Comparison of ENCODE assay signal across 8 cellular contexts in the genomic region with DNA sequence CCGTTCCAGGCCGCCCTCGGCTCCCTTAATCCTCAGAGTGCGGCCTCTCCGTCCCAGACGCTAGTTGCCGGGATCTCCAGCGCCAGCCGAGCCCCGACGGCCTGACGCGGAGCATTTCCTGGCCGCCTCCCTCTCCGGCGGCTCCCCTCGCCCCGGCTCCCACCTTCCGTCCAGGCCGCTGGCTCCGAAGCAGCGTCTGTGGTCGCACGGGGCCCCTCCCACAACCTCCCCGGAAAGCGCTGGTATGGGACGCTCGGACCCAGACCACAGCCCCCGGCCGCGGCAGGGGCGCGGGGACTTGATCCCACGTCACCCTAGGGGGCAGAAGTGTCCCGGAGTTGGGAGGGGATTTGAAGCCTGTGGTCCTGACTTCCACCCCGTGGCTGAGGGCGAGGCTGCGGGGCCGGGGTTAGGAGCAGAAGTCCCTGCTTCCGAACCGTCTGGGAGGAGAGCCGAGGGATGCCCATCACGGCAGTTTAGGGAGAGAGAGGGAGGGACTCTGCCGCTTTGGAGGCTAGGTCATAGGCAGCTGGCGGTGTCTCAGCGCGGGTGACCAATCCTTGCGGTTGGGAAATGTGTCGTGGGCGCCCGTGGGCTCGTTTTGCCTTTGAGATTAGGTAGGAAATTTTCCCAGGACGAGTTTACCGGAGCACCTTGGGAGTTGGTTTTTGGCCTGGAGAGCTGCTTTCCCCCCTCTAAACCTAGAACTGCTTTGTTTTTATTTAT. TPM values are rescaled to one million over a fixed set of nuclear protein-coding genes. Genes with fewer than 3 reads are reported as not detected.
A peak's percentile ranks its signal among the peaks of the same experiment; 100 is the strongest.
DNase-seq lines count a peak whose midpoint lies in the region; ATAC-seq and TF ChIP-seq lines count a peak whose summit lies in the region.
"Not testable (repeated sequence)": the region's sequence is repeated elsewhere in the genome, so short reads cannot be mapped to it uniquely, and the experiment has no call there.

No MANE protein-coding gene starts in this region.

- not testable (repeated sequence) for H3K27me3 Mint-ChIP-seq in CD4-positive, CD25-positive, alpha-beta regulatory T cell

- peak overlapping the region; percentile 94 for H3K27ac ChIP-seq in CD4-positive, CD25-positive, alpha-beta regulatory T cell (ENCODE audit: insufficient read depth, low read length, poor library complexity, severe bottlenecking)
- H3K27ac ChIP-seq in OCI-LY3 (ENCODE audit: low read length): peak overlapping the region; percentile 20

- not testable (repeated sequence) for H3K9me3 Mint-ChIP-seq in CD4-positive, CD25-positive, alpha-beta regulatory T cell

- H3K36me3 ChIP-seq in CD4-positive, CD25-positive, alpha-beta regulatory T cell (ENCODE audit: control insufficient read depth, insufficient read depth, low read length); OCI-LY3 (replicated peaks; ENCODE audit: low read depth, low read length): not testable (repeated sequence)

- peak overlapping the region; percentile 96 to 100 (median 98) for H3K4me3 Mint-ChIP-seq in CD4-positive, CD25-positive, alpha-beta regulatory T cell

- peaks cover 36% of the 10 kb centered on the region for H3K79me2 ChIP-seq in OCI-LY3 (ENCODE audit: low read length)

- H3K36me3 Mint-ChIP-seq in CD4-positive, CD25-positive, alpha-beta regulatory T cell: not testable (repeated sequence)

- peak overlapping the region; percentile 61 for H3K4me2 ChIP-seq in OCI-LY3 (ENCODE audit: low read length)

- not testable (repeated sequence) for H4K20me1 ChIP-seq in OCI-LY3 (ENCODE audit: insufficient read depth, low read length)

- not testable (repeated sequence) for H3K9me3 ChIP-seq in CD4-positive, CD25-positive, alpha-beta regulatory T cell (ENCODE audit: control insufficient read depth in 2 of 2, low read length in 2 of 2); OCI-LY3 (ENCODE audit: insufficient read depth, low read length)

- H3K4me3 ChIP-seq in CD4-positive, CD25-positive, alpha-beta regulatory T cell (ENCODE audit: low read depth, low read length): peak overlapping the region; percentile 48
- peak overlapping the region; percentile 86 for H3K4me3 ChIP-seq in OCI-LY3 (ENCODE audit: low read length)

- H2AFZ ChIP-seq in OCI-LY3 (ENCODE audit: low read depth, low read length): peak overlapping the region; percentile 87; the same call in 1 of the 2 replicates

- peaks cover 26% of the 10 kb centered on the region for H3K4me1 ChIP-seq in CD4-positive, CD25-positive, alpha-beta regulatory T cell (ENCODE audit: control insufficient read depth, insufficient read depth, low read length, poor library complexity, severe bottlenecking)
- H3K4me1 ChIP-seq in OCI-LY3 (ENCODE audit: low read length): peaks cover 14% of the 10 kb centered on the region

- H3K9ac ChIP-seq in OCI-LY3 (ENCODE audit: low read length): peak overlapping the region; percentile 77

- peak; percentile 23 for TF ChIP-seq CTCF in OCI-LY3 (IDR thresholded peaks at IDR 0.05; ENCODE audit: low read depth, low read length)

- peaks cover 4 to 68% (median 31%) of the 10 kb centered on the region in 4 donors for H3K4me1 Mint-ChIP-seq in CD4-positive, CD25-positive, alpha-beta regulatory T cell

- H3K27ac Mint-ChIP-seq in CD4-positive, CD25-positive, alpha-beta regulatory T cell: peak overlapping the region in 2 of 3 donors; percentile 98

- DNase-seq in CD4-positive, CD25-positive, alpha-beta regulatory T cell: peak in 2 of 3 donors; percentile 30 to 61
- DNase-seq in activated T-cell treated with anti-CD3 and anti-CD28 coated beads for 48 hours (ENCODE audit: low read depth) (peak; percentile 36), erythroblast (lab: John Stamatoyannopoulos, UW) (peak; percentile 68 to 82), mesenteric fat pad (ENCODE audit: low spot score) (peak; percentile 91)
- DNase-seq in stimulated activated CD4-positive, alpha-beta T cell treated with anti-CD3 and anti-CD28 coated beads, TNF-alpha, amount 100 ng/mL, for 24 hours (ENCODE audit: low read depth in 3 of 3): peak in 2 of 3 experiments; percentile 2 to 40

- H3K27me3 ChIP-seq in CD4-positive, CD25-positive, alpha-beta regulatory T cell (ENCODE audit: control insufficient read depth, insufficient read depth, low read length); OCI-LY3 (ENCODE audit: low read depth, low read length): not testable (repeated sequence)

- ATAC-seq in CD4-positive, CD25-positive, alpha-beta regulatory T cell (ENCODE audit: low read depth in 2 of 2): peak in 1 of 2 donors; percentile 4
- peak; percentile 40 for ATAC-seq in GM19455 (IDR thresholded peaks at IDR 0.05; ENCODE audit: unreplicated experiment)
- peak; percentile 34 for ATAC-seq in HG03432 (IDR thresholded peaks at IDR 0.05; ENCODE audit: unreplicated experiment)

- TF ChIP-seq POLR2A in erythroblast (IDR thresholded peaks at IDR 0.05; ENCODE audit: low read length): not testable (repeated sequence)

RNA-seq across cellular contexts. Expression of gene RABGEF1, which starts 0.6 kb away (rescaled TPM):
- 30.4 TPM for total RNA-seq in CD4-positive, CD25-positive, alpha-beta regulatory T cell
- polyA plus RNA-seq in CD4-positive, CD25-positive, alpha-beta regulatory T cell: 10 to 100 TPM; 16.6 to 22.7 (median 18.2) TPM
- total RNA-seq in mesenteric fat pad: 41.1 TPM

Comparison
In these comparisons a context has a peak if more than half of its experiments do, and no peak if none do; other contexts are left out.
1. DNase-seq: peak in every context shown above with its lines; median percentile 91 in mesenteric fat pad; 75 in erythroblast; 46 in CD4-positive, CD25-positive, alpha-beta regulatory T cell; 36 in activated T-cell treated with anti-CD3 and anti-CD28 coated beads for 48 hours; 21 in stimulated activated CD4-positive, alpha-beta T cell treated with anti-CD3 and anti-CD28 coated beads, TNF-alpha, amount 100 ng/mL, for 24 hours.